Comparison of ENCODE assay signal across 8 cellular contexts in genomic region chr3:42780892-42781700, GRCh38. TPM values are rescaled to one million over a fixed set of nuclear protein-coding genes. Genes with fewer than 3 reads are reported as not detected.
DNase-seq lines count a peak whose midpoint lies in the region; ATAC-seq and TF ChIP-seq lines count a peak whose summit lies in the region.

No MANE protein-coding gene starts in this region.

- no peaks in the 10 kb centered on the region for H3K27me3 Mint-ChIP-seq in activated naive CD4-positive, alpha-beta T cell treated with anti-CD3 and anti-CD28 coated beads for 36 hours (ENCODE audit: low read depth)
- H3K27me3 Mint-ChIP-seq in activated B cell treated with CpG ODN at 0.5 μM for 24 hours, result no peaks in the 10 kb centered on the region

- TF ChIP-seq CTCF in activated B cell treated with CpG ODN at 0.5 μM for 24 hours (IDR thresholded peaks at IDR 0.05), result peak; percentile 63

- DNase-seq in activated naive CD4-positive, alpha-beta T cell treated with anti-CD3 and anti-CD28 coated beads for 36 hours, result peak; percentile 22
- DNase-seq in activated naive CD4-positive, alpha-beta T cell (lab: John Stamatoyannopoulos, UW), result no peak
- DNase-seq in NCI-H2171 (lab: John Stamatoyannopoulos, UW) (peak; percentile 5), activated B cell treated with CpG ODN at 0.5 μM for 24 hours (no peak), Right ventricle myocardium superior (no peak), pulmonary artery endothelial cell (ENCODE audit: low read depth, low spot score) (peak; percentile 33)

- POLR2A ChIA-PET in activated B cell treated with CpG ODN at 0.5 μM for 24 hours (lab: Charles Lee), result no interaction called here

- no peaks in the 10 kb centered on the region for H3K9me3 Mint-ChIP-seq in activated naive CD4-positive, alpha-beta T cell treated with anti-CD3 and anti-CD28 coated beads for 36 hours
- no peaks in the 10 kb centered on the region for H3K9me3 Mint-ChIP-seq in activated B cell treated with CpG ODN at 0.5 μM for 24 hours

- peak; percentile 83 for ATAC-seq in HG02623 (IDR thresholded peaks at IDR 0.05; ENCODE audit: unreplicated experiment)
- ATAC-seq in activated B cell treated with CpG ODN at 0.5 μM for 24 hours (ENCODE audit: low read depth), result peak; percentile 79
- peak; percentile 70 for ATAC-seq in Right ventricle myocardium superior (ENCODE audit: poor library complexity)
- no peak for ATAC-seq in HG02678 (IDR thresholded peaks at IDR 0.05; ENCODE audit: unreplicated experiment)

- CTCF ChIA-PET in activated naive CD4-positive, alpha-beta T cell treated with anti-CD3 and anti-CD28 coated beads for 36 hours (lab: Charles Lee), result interaction anchor here (0.7 to 3.3 kb wide), 11 partner anchors 12 to 516 kb away, joined by 3 to 19 read pairs (median 4); no protein-coding TSS in a partner anchor
- CTCF ChIA-PET in activated B cell treated with CpG ODN at 0.5 μM for 24 hours (lab: Charles Lee), result interaction anchor here (1.6 to 3.0 kb wide), 5 partner anchors 19 to 101 kb away, joined by 4 to 31 read pairs (median 14); no protein-coding TSS in a partner anchor

- H3K36me3 Mint-ChIP-seq in activated naive CD4-positive, alpha-beta T cell treated with anti-CD3 and anti-CD28 coated beads for 36 hours (ENCODE audit: low read depth), result peaks cover 2% of the 10 kb centered on the region
- H3K36me3 Mint-ChIP-seq in activated B cell treated with CpG ODN at 0.5 μM for 24 hours (ENCODE audit: low read depth), result peaks cover 22% of the 10 kb centered on the region

- H3K4me1 Mint-ChIP-seq in activated naive CD4-positive, alpha-beta T cell treated with anti-CD3 and anti-CD28 coated beads for 36 hours (ENCODE audit: low read depth), result no peaks in the 10 kb centered on the region
- peaks cover 2% of the 10 kb centered on the region for H3K4me1 Mint-ChIP-seq in activated B cell treated with CpG ODN at 0.5 μM for 24 hours

- H3K4me3 Mint-ChIP-seq in activated naive CD4-positive, alpha-beta T cell treated with anti-CD3 and anti-CD28 coated beads for 36 hours, result no peak overlapping the region
- no peak overlapping the region for H3K4me3 Mint-ChIP-seq in activated B cell treated with CpG ODN at 0.5 μM for 24 hours

- intact Hi-C loops in activated naive CD4-positive, alpha-beta T cell treated with anti-CD3 and anti-CD28 coated beads for 36 hours (cut with micrococcal nuclease), result loop anchor here (1.0 to 5.0 kb wide), 4 partner anchors 50 to 291 kb away; no protein-coding TSS in a partner anchor
- intact Hi-C loops in activated B cell treated with CpG ODN at 0.5 μM for 24 hours (cut with micrococcal nuclease) (loop anchor here (1.0 to 2.0 kb wide), 5 partner anchors 24 to 597 kb away; partner anchors contain the start of gene HIGD1A), Right ventricle myocardium superior (cut with DNase I) (loop anchor here (5.0 kb wide), 2 partner anchors 51 to 101 kb away; no protein-coding TSS in a partner anchor)

- no peak overlapping the region for H3K27ac Mint-ChIP-seq in activated naive CD4-positive, alpha-beta T cell treated with anti-CD3 and anti-CD28 coated beads for 36 hours
- H3K27ac Mint-ChIP-seq in activated B cell treated with CpG ODN at 0.5 μM for 24 hours, result no peak overlapping the region

RNA-seq across cellular contexts. Expression of gene CCDC13, which starts 8.0 kb away (rescaled TPM):
- total RNA-seq in activated naive CD4-positive, alpha-beta T cell treated with anti-CD3 and anti-CD28 coated beads for 36 hours, result under 1 TPM in 1 of 2 experiments, not detected in 1; 0.31 TPM
- total RNA-seq in activated B cell treated with CpG ODN at 0.5 μM for 24 hours (1.7 and 1.9 TPM in 2 replicates), Right ventricle myocardium superior (0.24 TPM), pulmonary artery endothelial cell (0.07 and 0.33 TPM in 2 replicates)

RNA-seq across cellular contexts. Expression of gene HIGD1A, which starts 23.2 kb away (rescaled TPM):
- total RNA-seq in activated naive CD4-positive, alpha-beta T cell treated with anti-CD3 and anti-CD28 coated beads for 36 hours, result 10 to 100 TPM; 57.1 to 66.4 TPM
- total RNA-seq in activated B cell treated with CpG ODN at 0.5 μM for 24 hours (35.9 and 38.2 TPM in 2 replicates), Right ventricle myocardium superior (320 TPM), pulmonary artery endothelial cell (139 and 144 TPM in 2 replicates)

RNA-seq across cellular contexts. Expression of gene ACKR2, which starts 28.1 kb away (rescaled TPM):
- total RNA-seq in activated naive CD4-positive, alpha-beta T cell treated with anti-CD3 and anti-CD28 coated beads for 36 hours, result under 1 TPM; 0.42 to 0.76 TPM
- total RNA-seq in activated B cell treated with CpG ODN at 0.5 μM for 24 hours (0.22 and 0.76 TPM in 2 replicates), Right ventricle myocardium superior (0.43 TPM), pulmonary artery endothelial cell (not detected in 2 replicates)

Comparison
In these comparisons a context has a peak if more than half of its experiments do, and no peak if none do; other contexts are left out.
1. DNase-seq: peak in activated naive CD4-positive, alpha-beta T cell treated with anti-CD3 and anti-CD28 coated beads for 36 hours (single experiment), NCI-H2171 (single experiment) and pulmonary artery endothelial cell (single experiment); none in activated naive CD4-positive, alpha-beta T cell (0 of 4), activated B cell treated with CpG ODN at 0.5 μM for 24 hours (single experiment) and Right ventricle myocardium superior (single experiment).